In genomic region chr11:844693-845644, GRCh38 we compare ENCODE assay signal across 1 cellular context.
TF ChIP-seq lines count a peak whose summit lies in the region.

No MANE protein-coding gene starts in this region.

TF ChIP-seq in HEK293, 187 proteins besides CTCF, POLR2A, EP300 and RAD21 (continued from another document):
- TF ChIP-seq PRDM10 (tag by site-specific recombination; IDR thresholded peaks at IDR 0.05): peak; percentile 54; the same call in 1 of the 2 replicates
- no peak for TF ChIP-seq RBAK (tag by site-specific recombination; IDR thresholded peaks at IDR 0.05)
- no peak for TF ChIP-seq ZNF791 (tag by site-specific recombination; IDR thresholded peaks at IDR 0.05)
- TF ChIP-seq ZNF311 (tag by site-specific recombination; IDR thresholded peaks at IDR 0.05; ENCODE audit: borderline replicate concordance): no peak
- TF ChIP-seq ZNF202 (tag by site-specific recombination; IDR thresholded peaks at IDR 0.05; ENCODE audit: borderline replicate concordance): no peak
- no peak for TF ChIP-seq HOXC10 (CRISPR knock-in tag; IDR thresholded peaks at IDR 0.05)
- TF ChIP-seq ZNF76 (tag by site-specific recombination; IDR thresholded peaks at IDR 0.05; ENCODE audit: borderline replicate concordance, low read depth): no peak
- TF ChIP-seq ZNF629 (tag by site-specific recombination; IDR thresholded peaks at IDR 0.05): no peak
- no peak for TF ChIP-seq ZNF416 (tag by site-specific recombination; IDR thresholded peaks at IDR 0.05)
- TF ChIP-seq SP2 (tag by site-specific recombination; IDR thresholded peaks at IDR 0.05): peak; percentile 50
- no peak for TF ChIP-seq ZNF624 (tag by site-specific recombination; IDR thresholded peaks at IDR 0.05)
- TF ChIP-seq ZNF501 (tag by site-specific recombination; IDR thresholded peaks at IDR 0.05): no peak
- TF ChIP-seq ZNF555 (tag by site-specific recombination; conservative IDR thresholded peaks at IDR 0.05): no peak
- TF ChIP-seq GFI1B (tag by site-specific recombination; IDR thresholded peaks at IDR 0.05): no peak
- no peak for TF ChIP-seq GLIS2 (tag by site-specific recombination; IDR thresholded peaks at IDR 0.05)
- 0 out of 2 replicates have a peak, but pooled peaks have one; percentile 24 for TF ChIP-seq PBX3 (CRISPR knock-in tag; IDR thresholded peaks at IDR 0.05)
- no peak for TF ChIP-seq KLF9 (tag by site-specific recombination; IDR thresholded peaks at IDR 0.05; ENCODE audit: low read depth)
- TF ChIP-seq ZFP41 (tag by site-specific recombination; IDR thresholded peaks at IDR 0.05; ENCODE audit: borderline replicate concordance): no peak
- peak; percentile 42 for TF ChIP-seq ZFHX2 (tag by site-specific recombination; conservative IDR thresholded peaks at IDR 0.05)
- TF ChIP-seq ZNF623 (tag by site-specific recombination; IDR thresholded peaks at IDR 0.05): no peak
- no peak; the same call in 1 of the 2 replicates for TF ChIP-seq ZXDB (tag by site-specific recombination; IDR thresholded peaks at IDR 0.05)
- TF ChIP-seq ZNF37A (tag by site-specific recombination; IDR thresholded peaks at IDR 0.05): no peak
- no peak for TF ChIP-seq ZNF175 (tag by site-specific recombination; IDR thresholded peaks at IDR 0.05)
- no peak for TF ChIP-seq ZBTB17 (tag by site-specific recombination; IDR thresholded peaks at IDR 0.05)
- no peak for TF ChIP-seq ZNF571 (tag by site-specific recombination; IDR thresholded peaks at IDR 0.05)
- TF ChIP-seq ZBTB10 (tag by site-specific recombination; IDR thresholded peaks at IDR 0.05): no peak
- no peak for TF ChIP-seq ZNF184 (tag by site-specific recombination; IDR thresholded peaks at IDR 0.05)
- 0 out of 2 replicates have a peak, but pooled peaks have one; percentile 4 for TF ChIP-seq BCL11A (tag by site-specific recombination; IDR thresholded peaks at IDR 0.05; ENCODE audit: low read depth)
- TF ChIP-seq ZSCAN18 (tag by site-specific recombination; IDR thresholded peaks at IDR 0.05): no peak
- TF ChIP-seq ZNF510 (tag by site-specific recombination; IDR thresholded peaks at IDR 0.05; ENCODE audit: insufficient replicate concordance): no peak
- no peak for TF ChIP-seq ZNF248 (tag by site-specific recombination; IDR thresholded peaks at IDR 0.05)
- TF ChIP-seq ZBTB6 (tag by site-specific recombination; IDR thresholded peaks at IDR 0.05): no peak
- TF ChIP-seq ZNF600 (tag by site-specific recombination; IDR thresholded peaks at IDR 0.05): 0 out of 2 replicates have a peak, but pooled peaks have one; percentile 15
- TF ChIP-seq OSR2 (tag by site-specific recombination; IDR thresholded peaks at IDR 0.05): no peak
- no peak for TF ChIP-seq ZNF660 (tag by site-specific recombination; IDR thresholded peaks at IDR 0.05)
- no peak for TF ChIP-seq ZNF530 (tag by site-specific recombination; IDR thresholded peaks at IDR 0.05; ENCODE audit: low read depth)
- no peak for TF ChIP-seq ZNF18 (tag by site-specific recombination; IDR thresholded peaks at IDR 0.05)
